ENCODE assay signal across 18 cellular contexts in the genomic region with DNA sequence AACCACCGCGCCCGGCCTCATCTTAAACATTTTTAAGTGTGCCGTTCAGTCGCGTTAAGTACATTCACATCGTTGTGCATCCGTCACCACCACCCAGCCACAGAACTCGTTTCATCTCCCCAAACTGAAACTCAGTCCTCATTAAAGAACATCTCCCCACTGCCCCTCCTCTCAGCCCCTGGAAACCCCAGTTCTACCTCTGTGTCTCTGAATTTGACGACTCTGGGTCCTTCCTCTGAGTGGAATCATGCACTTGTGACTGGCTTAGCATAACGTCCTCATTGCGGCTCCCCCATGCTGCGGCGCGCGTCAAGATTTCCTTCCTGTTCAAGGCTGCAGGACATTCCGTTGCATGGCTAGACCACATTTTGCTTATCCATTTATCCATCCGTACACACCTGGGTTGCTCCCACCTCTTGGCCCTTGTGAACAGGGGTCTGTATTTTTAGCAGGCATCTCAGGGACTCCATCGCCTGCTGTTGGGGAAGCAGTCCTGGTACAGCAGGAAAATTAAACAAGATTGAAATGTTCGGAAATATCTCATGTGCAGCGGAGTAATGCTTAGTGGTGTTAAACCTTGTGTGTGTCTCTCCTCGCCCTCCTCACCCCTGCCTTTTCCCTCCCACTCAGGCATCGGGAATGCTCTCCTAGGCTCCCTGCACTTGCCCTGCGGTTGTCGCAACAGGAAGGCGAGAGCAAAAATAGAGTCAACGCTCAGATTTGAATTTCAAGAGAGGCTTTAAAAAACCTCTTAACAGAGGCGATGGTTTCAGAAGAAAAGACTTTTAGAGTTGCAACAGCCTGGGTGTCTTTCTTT.
A peak's percentile ranks its signal among the peaks of the same experiment; 100 is the strongest.
DNase-seq lines count a peak whose midpoint lies in the region; ATAC-seq lines count a peak whose summit lies in the region.
"Had no signal": no experiment of that assay in that cellular context is flagged by ENCODE, and none has a peak within 500 bp of the region (broad histone marks: within the 10 kb centered on the region; RNA-seq: fewer than 3 reads in every experiment).

No MANE protein-coding gene starts in this region.

- DNase-seq in activated gamma-delta T cell treated with Interleukin-2 at 50 U/mL for 16 hours, result peak; percentile 7
- no peak for DNase-seq in activated gamma-delta T cell (lab: John Stamatoyannopoulos, UW)
- peak; percentile 41 for DNase-seq in activated CD8-positive, alpha-beta memory T cell treated with anti-CD3 and anti-CD28 coated beads, Interleukin-2, amount 10 ng/mL, durations not matched to agents 7 days and 5 days
- DNase-seq in head of caudate nucleus, result peak in 29 of 42 donors; percentile 24 to 83 (median 58)
- no peak for DNase-seq in stimulated activated naive B cell treated with anti-CD40 and anti-IgM and Interleukin-4, amounts not matched to agents 10 μg/mL and 1 μg/mL and 100 μg/mL, for 72 hours
- DNase-seq in NCI-H510A treated with DMSO at 0.1 percent for 48 hours (lab: John Stamatoyannopoulos, UW), result no peak
- no peak for DNase-seq in CD1c-positive myeloid dendritic cell (ENCODE audit: extremely low spot score)
- no peak for DNase-seq in NCI-H345 (lab: John Stamatoyannopoulos, UW)
- DNase-seq: activated B cell treated with CpG ODN at 0.5 μM for 24 hours; CD4-positive, alpha-beta T cell; cerebellar nuclear complex; foreskin fibroblast; GOT3; Karpas-422; NCI-H1105; NCI-H2171; psoas muscle; T-helper 1 cell had no signal

- intact Hi-C loops in head of caudate nucleus (cut with DNase I), result no loop called here

- no peaks in the 10 kb centered on the region for H3K36me3 Mint-ChIP-seq in activated CD8-positive, alpha-beta memory T cell treated with anti-CD3 and anti-CD28 coated beads, Interleukin-2, amount 10 ng/mL, durations not matched to agents 7 days and 5 days
- no peaks in the 10 kb centered on the region for H3K36me3 Mint-ChIP-seq in stimulated activated naive B cell treated with anti-CD40 and anti-IgM and Interleukin-4, amounts not matched to agents 10 μg/mL and 1 μg/mL and 100 μg/mL, for 72 hours

- H3K4me1 Mint-ChIP-seq in activated CD8-positive, alpha-beta memory T cell treated with anti-CD3 and anti-CD28 coated beads, Interleukin-2, amount 10 ng/mL, durations not matched to agents 7 days and 5 days, result peaks cover 8% of the 10 kb centered on the region
- peaks cover 0 to 4% of the 10 kb centered on the region in 2 donors for H3K4me1 Mint-ChIP-seq in stimulated activated naive B cell treated with anti-CD40 and anti-IgM and Interleukin-4, amounts not matched to agents 10 μg/mL and 1 μg/mL and 100 μg/mL, for 72 hours
- H3K4me1 Mint-ChIP-seq: activated B cell treated with CpG ODN at 0.5 μM for 24 hours had no signal

- CTCF ChIA-PET in activated CD8-positive, alpha-beta memory T cell treated with anti-CD3 and anti-CD28 coated beads, Interleukin-2, amount 10 ng/mL, durations not matched to agents 7 days and 5 days (lab: Charles Lee), result no interaction called here

- peak overlapping the region; percentile 12 for H3K4me3 Mint-ChIP-seq in activated CD8-positive, alpha-beta memory T cell treated with anti-CD3 and anti-CD28 coated beads, Interleukin-2, amount 10 ng/mL, durations not matched to agents 7 days and 5 days
- no peak overlapping the region for H3K4me3 Mint-ChIP-seq in stimulated activated naive B cell treated with anti-CD40 and anti-IgM and Interleukin-4, amounts not matched to agents 10 μg/mL and 1 μg/mL and 100 μg/mL, for 72 hours
- H3K4me3 Mint-ChIP-seq: activated B cell treated with CpG ODN at 0.5 μM for 24 hours; CD4-positive, alpha-beta T cell had no signal

- no peak overlapping the region for H3K27ac Mint-ChIP-seq in activated CD8-positive, alpha-beta memory T cell treated with anti-CD3 and anti-CD28 coated beads, Interleukin-2, amount 10 ng/mL, durations not matched to agents 7 days and 5 days
- H3K27ac Mint-ChIP-seq in stimulated activated naive B cell treated with anti-CD40 and anti-IgM and Interleukin-4, amounts not matched to agents 10 μg/mL and 1 μg/mL and 100 μg/mL, for 72 hours, result peak overlapping the region; percentile 20
- H3K27ac Mint-ChIP-seq: activated B cell treated with CpG ODN at 0.5 μM for 24 hours; CD4-positive, alpha-beta T cell had no signal

- H3K9me3 Mint-ChIP-seq in activated CD8-positive, alpha-beta memory T cell treated with anti-CD3 and anti-CD28 coated beads, Interleukin-2, amount 10 ng/mL, durations not matched to agents 7 days and 5 days (ENCODE audit: low read depth), result no peaks in the 10 kb centered on the region
- H3K9me3 Mint-ChIP-seq in stimulated activated naive B cell treated with anti-CD40 and anti-IgM and Interleukin-4, amounts not matched to agents 10 μg/mL and 1 μg/mL and 100 μg/mL, for 72 hours, result no peaks in the 10 kb centered on the region
- H3K9me3 Mint-ChIP-seq: activated B cell treated with CpG ODN at 0.5 μM for 24 hours; CD4-positive, alpha-beta T cell had no signal

- peaks cover 46% of the 10 kb centered on the region for H3K27me3 Mint-ChIP-seq in activated CD8-positive, alpha-beta memory T cell treated with anti-CD3 and anti-CD28 coated beads, Interleukin-2, amount 10 ng/mL, durations not matched to agents 7 days and 5 days
- peaks cover 26 to 36% of the 10 kb centered on the region in 2 donors for H3K27me3 Mint-ChIP-seq in stimulated activated naive B cell treated with anti-CD40 and anti-IgM and Interleukin-4, amounts not matched to agents 10 μg/mL and 1 μg/mL and 100 μg/mL, for 72 hours

- ATAC-seq in activated CD8-positive, alpha-beta memory T cell treated with anti-CD3 and anti-CD28 coated beads, Interleukin-2, amount 10 ng/mL, durations not matched to agents 7 days and 5 days, result no peak
- no peak for ATAC-seq in stimulated activated naive B cell treated with anti-CD40 and anti-IgM and Interleukin-4, amounts not matched to agents 10 μg/mL and 1 μg/mL and 100 μg/mL, for 72 hours (replicated peaks)
- ATAC-seq: psoas muscle had no signal

Comparison
In these comparisons a context has a peak if more than half of its experiments do, and no peak if none do; other contexts are left out.
1. DNase-seq: peak in activated gamma-delta T cell treated with Interleukin-2 at 50 U/mL for 16 hours (single experiment), activated CD8-positive, alpha-beta memory T cell treated with anti-CD3 and anti-CD28 coated beads, Interleukin-2, amount 10 ng/mL, durations not matched to agents 7 days and 5 days (single experiment) and head of caudate nucleus (29 of 42); none in activated gamma-delta T cell (single experiment), stimulated activated naive B cell treated with anti-CD40 and anti-IgM and Interleukin-4, amounts not matched to agents 10 μg/mL and 1 μg/mL and 100 μg/mL, for 72 hours (single experiment), NCI-H510A treated with DMSO at 0.1 percent for 48 hours (single experiment), CD1c-positive myeloid dendritic cell (single experiment) and NCI-H345 (single experiment).